Comparison of ENCODE assay signal across 8 cellular contexts in the genomic region with DNA sequence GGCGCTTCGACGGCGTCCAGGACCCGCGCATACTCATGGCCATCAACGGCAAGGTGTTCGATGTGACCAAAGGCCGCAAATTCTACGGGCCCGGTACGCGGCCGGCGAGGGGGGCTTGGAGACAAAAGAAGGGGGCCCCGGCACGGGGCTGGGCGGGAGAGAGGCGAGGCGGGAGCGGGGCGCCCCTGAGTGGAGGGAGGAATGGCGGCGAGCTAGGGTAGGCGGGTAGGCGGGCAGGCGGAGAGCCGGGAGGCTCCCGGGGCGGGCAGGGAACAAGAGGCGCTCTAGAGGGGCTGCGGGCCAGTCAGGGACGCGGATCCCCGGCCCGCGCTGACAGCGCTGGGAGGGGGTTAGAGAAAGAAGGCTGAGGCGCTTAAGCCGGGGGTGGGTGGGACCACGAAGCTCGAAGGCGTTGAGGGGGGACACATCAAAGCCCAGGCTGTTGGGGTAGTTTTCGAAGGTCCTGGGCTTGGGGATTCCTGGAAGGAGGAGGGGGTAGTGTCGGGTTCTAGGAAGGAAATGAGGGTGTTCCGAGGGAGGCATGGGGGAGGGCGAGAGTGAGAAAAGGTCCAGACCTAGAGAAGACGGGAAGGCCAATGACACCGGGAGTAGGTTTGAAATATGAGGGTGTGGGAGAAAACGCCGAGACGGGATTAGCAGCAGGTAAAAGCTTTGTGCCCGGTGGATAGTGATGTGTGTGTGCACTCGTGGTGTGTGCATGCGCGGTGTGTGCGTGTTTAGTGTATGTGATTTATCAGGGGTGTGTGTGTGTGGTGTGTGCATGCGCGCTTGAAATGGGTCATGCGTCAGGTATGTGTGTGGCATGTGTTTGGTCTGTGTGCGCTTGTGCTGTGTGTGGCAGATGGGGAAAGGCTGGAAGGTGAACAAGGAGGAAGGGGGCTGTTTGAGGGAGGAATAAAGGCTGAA. TPM values are rescaled to one million over a fixed set of nuclear protein-coding genes. Genes with fewer than 3 reads are reported as not detected.
A peak's percentile ranks its signal among the peaks of the same experiment; 100 is the strongest.
DNase-seq lines count a peak whose midpoint lies in the region; ATAC-seq, FAIRE-seq and TF ChIP-seq lines count a peak whose summit lies in the region.

No MANE protein-coding gene starts in this region.

- no peaks in the 10 kb centered on the region for H3K9me3 ChIP-seq in small intestine (ENCODE audit: control insufficient read depth, low read depth)

- DNase-seq in AG20443 (ENCODE audit: low spot score), result peak; percentile 27
- peak; percentile 0 to 69 (median 9) for DNase-seq in T-helper 2 cell
- peak; percentile 67 for DNase-seq in iris pigment epithelial cell (ENCODE audit: low read depth)
- peak; percentile 56 for DNase-seq in small intestine
- no peak for DNase-seq in SIG-M5 treated with dmso at 0.1 percent for 504 hours (lab: John Stamatoyannopoulos, UW; ENCODE audit: unreplicated experiment)

- ATAC-seq in GM19397 (IDR thresholded peaks at IDR 0.05; ENCODE audit: unreplicated experiment) (peak; percentile 24), HG03521 (IDR thresholded peaks at IDR 0.05; ENCODE audit: unreplicated experiment) (peak; percentile 11)

- peaks cover 6% of the 10 kb centered on the region for H3K36me3 Mint-ChIP-seq in brain

- no peak for FAIRE-seq in small intestine (lab: Jason Lieb, UNC)

- TF ChIP-seq CTCF in brain (conservative IDR thresholded peaks at IDR 0.05), result no peak

- peaks cover 0 to 3% (median 0%) of the 10 kb centered on the region in 5 experiments for H3K9me3 Mint-ChIP-seq in brain

- no peaks in the 10 kb centered on the region for H3K27me3 ChIP-seq in small intestine (ENCODE audit: control insufficient read depth in 2 of 2, insufficient read depth in 2 of 2, low read length in 2 of 2)

- WGBS in small intestine, 3 donors, result 1 to 39% (median 8%) methylated on average over 38 to 61 of the region's 61 CpGs

- H3K36me3 ChIP-seq in small intestine (ENCODE audit: control insufficient read depth in 2 of 2, insufficient read depth in 2 of 2, low read length in 2 of 2), result no peaks in the 10 kb centered on the region

- peaks cover 8% of the 10 kb centered on the region for H3K27me3 Mint-ChIP-seq in brain

- peak overlapping the region; percentile 50 to 95 for H3K27ac ChIP-seq in small intestine (ENCODE audit: low read depth in 1 of 2, low read length in 1 of 2)

- H3K4me3 Mint-ChIP-seq in brain, result peak overlapping the region; percentile 89 to 99 (median 96)

- H3K27ac Mint-ChIP-seq in brain, result peak overlapping the region; percentile 94 to 99 (median 97)

- peak overlapping the region; percentile 67 to 70 for H3K4me3 ChIP-seq in small intestine (ENCODE audit: low read depth in 1 of 2, low read length in 2 of 2)

- H3K4me1 Mint-ChIP-seq in brain, result peaks cover 43% of the 10 kb centered on the region

- H3K4me1 ChIP-seq in small intestine (ENCODE audit: control insufficient read depth in 2 of 2, insufficient read depth in 1 of 2, low read depth in 1 of 2, low read length in 1 of 2), result peaks cover 0 to 10% of the 10 kb centered on the region in 2 donors

RNA-seq across cellular contexts. Expression of a gene that starts 0.8 kb away (rescaled TPM):
- 78.6 TPM for polyA plus RNA-seq in brain (ENCODE audit: insufficient read depth, low read depth, low replicate concordance)
- 100 to 1,000 TPM in 2 of 3 donors, 10 to 100 TPM in 1; 97.0 to 115 (median 103) TPM for polyA plus RNA-seq in small intestine
